In genomic region chr9:38412751-38413150, GRCh38 we compare ENCODE assay signal across 33 cellular contexts. TPM values are rescaled to one million over a fixed set of nuclear protein-coding genes. Genes with fewer than 3 reads are reported as not detected.
"Had no signal": no experiment of that assay in that cellular context is flagged by ENCODE, and none has a peak within 500 bp of the region (broad histone marks: within the 10 kb centered on the region; RNA-seq: fewer than 3 reads in every experiment).

No MANE protein-coding gene starts in this region.

- H3K27me3 ChIP-seq: Peyer's patch had no signal

- H3K4me3 ChIP-seq: MG63, Peyer's patch had no signal

- H3K27ac ChIP-seq: brain microvascular endothelial cell, Peyer's patch, VCaP had no signal

- H3K36me3 ChIP-seq: brain microvascular endothelial cell, MG63, Peyer's patch had no signal

- ATAC-seq: activated T-cell treated with anti-CD3 and anti-CD28 coated beads, Interleukin-2, amount 50 U/mL, for 72 hours; activated T-helper 17 cell treated with anti-CD3 and anti-CD28 coated beads, Interleukin-2, amount 50 U/mL, for 72 hours; PC-3; SK-N-SH treated with all-trans-retinoic acid at 6 μM for 48 hours; T-cell; T-helper 17 cell had no signal

- H3K9me3 ChIP-seq: MG63, Peyer's patch had no signal

- H3K4me1 ChIP-seq: Peyer's patch had no signal

- DNase-seq: activated CD4-positive, alpha-beta memory T cell treated with anti-CD3 and anti-CD28 coated beads, Interleukin-2, amount 10 ng/mL, durations not matched to agents 7 days and 5 days; activated CD4-positive, alpha-beta T cell treated with anti-CD3 and anti-CD28 coated beads for 1 hour; activated CD4-positive, alpha-beta T cell treated with anti-CD3 and anti-CD28 coated beads for 48 hours; activated CD4-positive, CD25-positive, alpha-beta regulatory T cell; activated effector memory CD4-positive, alpha-beta T cell treated with anti-CD3 and anti-CD28 coated beads, Interleukin-2, amount 50 U/mL, for 16 hours; activated naive CD4-positive, alpha-beta T cell; activated naive CD4-positive, alpha-beta T cell treated with anti-CD3 and anti-CD28 coated beads, Interleukin-2, amount 50 U/mL, for 16 hours; activated naive CD8-positive, alpha-beta T cell treated with anti-CD3 and anti-CD28 coated beads for 36 hours; activated T-cell treated with anti-CD3 and anti-CD28 coated beads, Interleukin-2, amount 50 U/mL, for 1 hour; activated T-cell treated with anti-CD3 and anti-CD28 coated beads, Interleukin-2, amount 50 U/mL, for 72 hours; amniotic stem cell; aorta; brain microvascular endothelial cell; central memory CD4-positive, alpha-beta T cell; Kasumi-1; MG63; NCI-H1048; NCI-H1105 treated with DMSO at 0.1 percent for 48 hours; NCI-H1436 treated with DMSO at 0.1 percent for 48 hours; NCI-H1694 treated with DMSO at 0.1 percent for 48 hours; NCI-H2029; NCI-H510A; NCI-H774; PC-3; Peyer's patch; RPMI8226; SHP77 treated with DMSO at 0.1 percent for 48 hours; T-cell; T-helper 17 cell had no signal

RNA-seq across cellular contexts. Expression of gene IGFBPL1, which starts 11.5 kb away (rescaled TPM):
- total RNA-seq: activated CD8-positive, alpha-beta memory T cell treated with anti-CD3 and anti-CD28 coated beads for 36 hours; activated naive CD8-positive, alpha-beta T cell treated with anti-CD3 and anti-CD28 coated beads for 36 hours; activated T-cell treated with anti-CD3 and anti-CD28 coated beads, Interleukin-2, amount 50 U/mL, for 72 hours; activated T-helper 17 cell treated with anti-CD3 and anti-CD28 coated beads, Interleukin-2, amount 50 U/mL, for 72 hours; T-cell; T-helper 17 cell had no signal
